In genomic region chr1:201568258-201568657, GRCh38 we compare ENCODE assay signal across 21 cellular contexts.
"Had no signal": no experiment of that assay in that cellular context is flagged by ENCODE, and none has a peak within 500 bp of the region (broad histone marks: within the 10 kb centered on the region; RNA-seq: fewer than 3 reads in every experiment).

No MANE protein-coding gene starts in this region.

- H3K9me3 Mint-ChIP-seq: activated CD8-positive, alpha-beta T cell treated with anti-CD3 and anti-CD28 coated beads for 36 hours; activated naive CD4-positive, alpha-beta T cell treated with anti-CD3 and anti-CD28 coated beads, Interleukin-2, amount 10 ng/mL, durations not matched to agents 7 days and 5 days; activated naive CD8-positive, alpha-beta T cell treated with anti-CD3 and anti-CD28 coated beads for 36 hours; activated T-cell treated with anti-CD3 and anti-CD28 coated beads, Interleukin-2, amount 50 U/mL, for 72 hours; activated T-helper 2 cell treated with anti-CD3 and anti-CD28 coated beads, Interferon-gamma antibody, Interleukin-2, Interleukin-4, amounts not matched to agents 10 μg/mL and 5 μg/mL and 100 μg/mL, durations not matched to agents 14 hours and 24 hours and 36 hours; T-helper 1 cell treated with Interleukin-12 subunit alpha and Interleukin-12 subunit beta and Interleukin-4 antibody, amounts not matched to agents 30 μg/mL and 1 μg/mL, for 36 hours had no signal

- H3K36me3 Mint-ChIP-seq: activated naive CD4-positive, alpha-beta T cell treated with anti-CD3 and anti-CD28 coated beads, Interleukin-2, amount 10 ng/mL, durations not matched to agents 7 days and 5 days; activated naive CD8-positive, alpha-beta T cell treated with anti-CD3 and anti-CD28 coated beads for 36 hours had no signal

- H3K27me3 ChIP-seq: breast epithelium, Peyer's patch had no signal

- H3K4me3 ChIP-seq: breast epithelium, Peyer's patch had no signal

- H3K27ac ChIP-seq: RWPE1 had no signal

- H3K27ac Mint-ChIP-seq: activated CD8-positive, alpha-beta T cell treated with anti-CD3 and anti-CD28 coated beads for 36 hours; activated naive CD4-positive, alpha-beta T cell treated with anti-CD3 and anti-CD28 coated beads, Interleukin-2, amount 10 ng/mL, durations not matched to agents 7 days and 5 days; activated naive CD8-positive, alpha-beta T cell treated with anti-CD3 and anti-CD28 coated beads for 36 hours; activated T-cell treated with anti-CD3 and anti-CD28 coated beads, Interleukin-2, amount 50 U/mL, for 72 hours; activated T-helper 2 cell treated with anti-CD3 and anti-CD28 coated beads, Interferon-gamma antibody, Interleukin-2, Interleukin-4, amounts not matched to agents 10 μg/mL and 5 μg/mL and 100 μg/mL, durations not matched to agents 14 hours and 24 hours and 36 hours; T-helper 1 cell treated with Interleukin-12 subunit alpha and Interleukin-12 subunit beta and Interleukin-4 antibody, amounts not matched to agents 30 μg/mL and 1 μg/mL, for 36 hours had no signal

- ATAC-seq: activated CD4-positive, CD25-positive, alpha-beta regulatory T cell treated with anti-CD3 and anti-CD28 coated beads, Interleukin-2, amount 50 U/mL, for 24 hours; activated CD8-positive, alpha-beta T cell treated with anti-CD3 and anti-CD28 coated beads for 36 hours; activated T-cell treated with anti-CD3 and anti-CD28 coated beads, Interleukin-2, amount 50 U/mL, for 72 hours had no signal

- H3K9me3 ChIP-seq: breast epithelium, Peyer's patch had no signal

- H3K4me1 ChIP-seq: Peyer's patch had no signal

- H3K4me1 Mint-ChIP-seq: activated naive CD8-positive, alpha-beta T cell treated with anti-CD3 and anti-CD28 coated beads for 36 hours had no signal

- H3K27me3 Mint-ChIP-seq: activated CD8-positive, alpha-beta T cell treated with anti-CD3 and anti-CD28 coated beads for 36 hours; activated naive CD8-positive, alpha-beta T cell treated with anti-CD3 and anti-CD28 coated beads for 36 hours had no signal

- H3K36me3 ChIP-seq: breast epithelium, Peyer's patch had no signal

- DNase-seq: activated CD4-positive, alpha-beta T cell treated with anti-CD3 and anti-CD28 coated beads for 4 hours; activated CD8-positive, alpha-beta memory T cell treated with anti-CD3 and anti-CD28 coated beads, Interleukin-2, amount 50 U/mL, for 4 hours; activated CD8-positive, alpha-beta T cell treated with anti-CD3 and anti-CD28 coated beads for 36 hours; activated gamma-delta T cell treated with Interleukin-2 at 50 U/mL for 16 hours; activated naive CD4-positive, alpha-beta T cell treated with anti-CD3 and anti-CD28 coated beads, Interleukin-2, amount 10 ng/mL, durations not matched to agents 7 days and 5 days; activated naive CD8-positive, alpha-beta T cell treated with anti-CD3 and anti-CD28 coated beads for 36 hours; activated T-cell treated with anti-CD3 and anti-CD28 coated beads, Interleukin-2, amount 50 U/mL, for 72 hours; KBM-7; NCI-H1048; NCI-H146; NCI-H187 treated with DMSO at 0.1 percent for 48 hours; NCI-H2081 treated with DMSO at 0.1 percent for 48 hours; NCI-H446; NCI-H524; Peyer's patch; SHP77 treated with DMSO at 0.1 percent for 48 hours had no signal

- H3K4me3 Mint-ChIP-seq: activated CD8-positive, alpha-beta T cell treated with anti-CD3 and anti-CD28 coated beads for 36 hours; activated naive CD4-positive, alpha-beta T cell treated with anti-CD3 and anti-CD28 coated beads, Interleukin-2, amount 10 ng/mL, durations not matched to agents 7 days and 5 days; activated naive CD8-positive, alpha-beta T cell treated with anti-CD3 and anti-CD28 coated beads for 36 hours; activated T-cell treated with anti-CD3 and anti-CD28 coated beads, Interleukin-2, amount 50 U/mL, for 72 hours; T-helper 1 cell treated with Interleukin-12 subunit alpha and Interleukin-12 subunit beta and Interleukin-4 antibody, amounts not matched to agents 30 μg/mL and 1 μg/mL, for 36 hours had no signal
